ENCODE assay signal across 2 cellular contexts in genomic region chr5:179879690-179880010, GRCh38.
A peak's percentile ranks its signal among the peaks of the same experiment; 100 is the strongest.
TF ChIP-seq lines count a peak whose summit lies in the region.

No MANE protein-coding gene starts in this region.

TF ChIP-seq in IMR-90, 13 proteins besides CTCF, POLR2A, EP300 and RAD21:
- TF ChIP-seq BHLHE40 (IDR thresholded peaks at IDR 0.05; ENCODE audit: low read depth, low read length) (no peak), SMC3 (IDR thresholded peaks at IDR 0.05; ENCODE audit: low read depth, low read length) (no peak), RFX5 (IDR thresholded peaks at IDR 0.05; ENCODE audit: low read depth, low read length) (no peak), MAZ (IDR thresholded peaks at IDR 0.05; ENCODE audit: borderline replicate concordance, low read depth, low read length) (no peak), MXI1 (IDR thresholded peaks at IDR 0.05; ENCODE audit: borderline replicate concordance, low read depth, low read length) (no peak), NFE2L2 (IDR thresholded peaks at IDR 0.05; ENCODE audit: low read depth, low read length) (no peak), CHD1 (IDR thresholded peaks at IDR 0.05; ENCODE audit: low read depth, low read length) (no peak), FOS (IDR thresholded peaks at IDR 0.05; ENCODE audit: low read depth, low read length) (no peak), MAFK (IDR thresholded peaks at IDR 0.05; ENCODE audit: low read depth, low read length) (no peak), RCOR1 (IDR thresholded peaks at IDR 0.05; ENCODE audit: insufficient replicate concordance, low read length) (no peak), USF2 (IDR thresholded peaks at IDR 0.05; ENCODE audit: low read depth, low read length) (no peak), CEBPB (IDR thresholded peaks at IDR 0.05; ENCODE audit: low read depth, low read length) (no peak)
- TF ChIP-seq, protein P1, sequence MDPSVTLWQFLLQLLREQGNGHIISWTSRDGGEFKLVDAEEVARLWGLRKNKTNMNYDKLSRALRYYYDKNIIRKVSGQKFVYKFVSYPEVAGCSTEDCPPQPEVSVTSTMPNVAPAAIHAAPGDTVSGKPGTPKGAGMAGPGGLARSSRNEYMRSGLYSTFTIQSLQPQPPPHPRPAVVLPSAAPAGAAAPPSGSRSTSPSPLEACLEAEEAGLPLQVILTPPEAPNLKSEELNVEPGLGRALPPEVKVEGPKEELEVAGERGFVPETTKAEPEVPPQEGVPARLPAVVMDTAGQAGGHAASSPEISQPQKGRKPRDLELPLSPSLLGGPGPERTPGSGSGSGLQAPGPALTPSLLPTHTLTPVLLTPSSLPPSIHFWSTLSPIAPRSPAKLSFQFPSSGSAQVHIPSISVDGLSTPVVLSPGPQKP (IDR thresholded peaks at IDR 0.05; ENCODE audit: borderline replicate concordance, low read depth, low read length): no peak

TF ChIP-seq in HepG2, 621 proteins besides CTCF, POLR2A, EP300 and RAD21:
- TF ChIP-seq MTF2 (CRISPR knock-in tag; IDR thresholded peaks at IDR 0.05; ENCODE audit: borderline replicate concordance) (no peak), AGO2 (optimal IDR thresholded peaks at IDR 0.05; ENCODE audit: low read depth, low read length) (peak; percentile 16), JUN (CRISPR knock-in tag; IDR thresholded peaks at IDR 0.05) (no peak)
